ENCODE assay signal across 8 cellular contexts in genomic region chr21:44800971-44801467, GRCh38. TPM values are rescaled to one million over a fixed set of nuclear protein-coding genes. Genes with fewer than 3 reads are reported as not detected.
DNase-seq lines count a peak whose midpoint lies in the region; ATAC-seq and TF ChIP-seq lines count a peak whose summit lies in the region.

No MANE protein-coding gene starts in this region.

- DNase-seq in SIG-M5 treated with dmso at 0.1 percent for 504 hours (lab: John Stamatoyannopoulos, UW; ENCODE audit: unreplicated experiment) (peak; percentile 62), SIG-M5 (lab: John Stamatoyannopoulos, UW) (no peak), HCEC 1CT (peak; percentile 40), Panc1 (ENCODE audit: low read depth, low spot score) (no peak), coronary artery (ENCODE audit: low spot score) (no peak), H4 (ENCODE audit: low spot score) (no peak)

- intact Hi-C loops in Panc1 (cut with micrococcal nuclease; ENCODE audit: unreplicated experiment): loop anchor here (2.0 kb wide), 1 partner anchor 74 kb away; no protein-coding TSS in a partner anchor

- POLR2A ChIA-PET in Panc1 (lab: Charles Lee): interaction anchor here (0.7 kb wide), 1 partner anchor 470 kb away, joined by 3 read pairs; no protein-coding TSS in a partner anchor

- in situ Hi-C loops in Panc1 (cut with HindIII; ENCODE audit: low pct_unique_long_range_greater_than_20kb, low sequenced_read_pairs): no loop called here

- no TSS peak for BruUV-seq in Panc1 (replicated peaks; lab: Mats Ljungman, UMichigan)

- H3K4me1 ChIP-seq in Panc1 (ENCODE audit: control insufficient read depth, insufficient read depth, low read length): peaks cover 16% of the 10 kb centered on the region
- peaks cover 14% of the 10 kb centered on the region for H3K4me1 ChIP-seq in mesodermal cell (ENCODE audit: control insufficient read depth, insufficient read depth, low read length, poor library complexity, severe bottlenecking)

- peak; percentile 32; the same call in 1 of the 2 replicates for ATAC-seq in Panc1
- no peak for ATAC-seq in GM19463 (IDR thresholded peaks at IDR 0.05; ENCODE audit: unreplicated experiment)

- H3K27me3 ChIP-seq in Panc1 (ENCODE audit: control insufficient read depth, insufficient read depth, low read length): no peaks in the 10 kb centered on the region

- H3K9me3 ChIP-seq in Panc1 (ENCODE audit: control insufficient read depth, insufficient read depth, low read depth, low read length) (no peaks in the 10 kb centered on the region), mesodermal cell (ENCODE audit: control insufficient read depth, low read length) (no peaks in the 10 kb centered on the region)

- WGBS in mesodermal cell (ENCODE audit: insufficient coverage in 2 of 2), 2 experiments: 3 to 4% methylated on average over 16 to 17 of the region's 17 CpGs

- TF ChIP-seq CTCF in Panc1 (IDR thresholded peaks at IDR 0.05): 0 out of 2 replicates have a peak, but pooled peaks have one; percentile 32
- no peak for TF ChIP-seq CTCF in coronary artery (IDR thresholded peaks at IDR 0.05)

- H3K27ac ChIP-seq in Panc1 (ENCODE audit: low read length): peak overlapping the region; percentile 89
- H3K27ac ChIP-seq in coronary artery: peak overlapping the region; percentile 43 to 69
- peak overlapping the region; percentile 64 for H3K27ac ChIP-seq in mesodermal cell (ENCODE audit: low read depth, low read length, severe bottlenecking)

- H3K36me3 ChIP-seq in Panc1 (ENCODE audit: control insufficient read depth, insufficient read depth, low read length): peaks cover 11% of the 10 kb centered on the region
- H3K36me3 ChIP-seq in mesodermal cell (ENCODE audit: control insufficient read depth, insufficient read depth, low read length): peaks cover 69% of the 10 kb centered on the region

- CTCF ChIA-PET in Panc1 (lab: Charles Lee): interaction anchor here (0.5 to 1.3 kb wide), 4 partner anchors 91 to 274 kb away, joined by 3 to 7 read pairs (median 4); no protein-coding TSS in a partner anchor

- H3K4me3 ChIP-seq in Panc1 (ENCODE audit: low read depth in 2 of 2, low read length in 2 of 2) (peak overlapping the region; percentile 91 to 93), coronary artery (peak overlapping the region; percentile 82), mesodermal cell (ENCODE audit: extremely low read depth, insufficient read depth, low read length, poor library complexity, severe bottlenecking) (peak overlapping the region; percentile 91)

RNA-seq across cellular contexts. Expression of gene UBE2G2, which starts 0.6 kb away (rescaled TPM):
- total RNA-seq in Panc1 (2021; ENCODE audit: unreplicated experiment): 77.4 TPM
- polyA plus RNA-seq in Panc1 (2012; ENCODE audit: insufficient read length): 69.4 TPM
- 46.6 TPM for polyA plus RNA-seq in mesodermal cell (2013, experiment 1 of 2)
- polyA plus RNA-seq in mesodermal cell (2013, experiment 2 of 2): 39.9 TPM
- 55.6 and 68.9 TPM in 2 replicates for total RNA-seq in H4 (2014; rRNA removed; shearing (Covaris generic))

RNA-seq across cellular contexts. Expression of gene SUMO3, which starts 16.8 kb away (rescaled TPM):
- 41.4 TPM for total RNA-seq in Panc1 (2021; ENCODE audit: unreplicated experiment)
- polyA plus RNA-seq in Panc1 (2012; ENCODE audit: insufficient read length): 55.8 TPM
- polyA plus RNA-seq in mesodermal cell (2013, experiment 1 of 2): 108 TPM
- polyA plus RNA-seq in mesodermal cell (2013, experiment 2 of 2): 108 TPM
- total RNA-seq in H4 (2014; rRNA removed; shearing (Covaris generic)): 155 and 177 TPM in 2 replicates

Comparison
In these comparisons a context has a peak if more than half of its experiments do, and no peak if none do; other contexts are left out.
1. DNase-seq: peak in SIG-M5 treated with dmso at 0.1 percent for 504 hours (single experiment) and HCEC 1CT (single experiment); none in SIG-M5 (single experiment), Panc1 (single experiment), coronary artery (single experiment) and H4 (single experiment).
2. Peak in every context shown above with its lines, with median percentiles within 50 percentile points of each other: H3K27ac ChIP-seq and H3K4me3 ChIP-seq.